Comparison of ENCODE assay signal across 21 cellular contexts in the genomic region with DNA sequence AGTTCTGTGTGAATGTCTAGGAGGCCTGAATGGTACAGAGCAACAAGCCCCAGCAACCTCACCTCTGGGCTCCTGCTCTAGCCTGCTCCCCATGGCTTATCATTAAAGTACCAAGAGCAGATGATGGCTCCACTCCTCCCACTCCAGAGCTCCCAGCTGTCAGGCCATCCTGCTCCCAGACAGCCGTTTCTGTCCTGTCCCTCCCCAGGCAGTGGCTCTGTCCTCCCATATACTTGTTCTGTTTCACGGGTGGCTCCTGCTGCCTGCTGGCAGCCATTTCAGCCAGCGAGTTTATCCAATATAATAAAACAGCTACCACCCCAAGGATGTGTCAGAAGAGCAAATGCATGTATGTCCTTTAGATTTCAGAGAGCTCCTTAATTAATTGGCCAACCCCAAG.
"Had no signal": no experiment of that assay in that cellular context is flagged by ENCODE, and none has a peak within 500 bp of the region (broad histone marks: within the 10 kb centered on the region; RNA-seq: fewer than 3 reads in every experiment).

No MANE protein-coding gene starts in this region.

- ATAC-seq: activated T-cell treated with anti-CD3 and anti-CD28 coated beads, Interleukin-2, amount 50 U/mL, for 4 hours; activated T-helper 17 cell treated with anti-CD3 and anti-CD28 coated beads, Interleukin-2, amount 50 U/mL, for 72 hours; esophagus mucosa; foreskin keratinocyte; natural killer cell; sciatic nerve had no signal

- H3K9me3 Mint-ChIP-seq: activated T-cell treated with anti-CD3 and anti-CD28 coated beads, Interleukin-2, amount 50 U/mL, for 4 hours; natural killer cell; stimulated activated naive CD8-positive, alpha-beta T cell treated with anti-CD3 and anti-CD28 coated beads, Interleukin-15, Interleukin-2, amounts not matched to agents 100 ng/mL and 50 ng/mL, for 24 hours had no signal

- H3K36me3 Mint-ChIP-seq: natural killer cell had no signal

- H3K27ac Mint-ChIP-seq: activated T-helper 17 cell treated with anti-CD3 and anti-CD28 coated beads, Interleukin-2, amount 50 U/mL, for 72 hours; endodermal cell; natural killer cell; stimulated activated naive CD8-positive, alpha-beta T cell treated with anti-CD3 and anti-CD28 coated beads, Interleukin-15, Interleukin-2, amounts not matched to agents 100 ng/mL and 50 ng/mL, for 24 hours had no signal

- H3K4me1 Mint-ChIP-seq: activated T-helper 17 cell treated with anti-CD3 and anti-CD28 coated beads, Interleukin-2, amount 50 U/mL, for 72 hours; endodermal cell; natural killer cell had no signal

- H3K4me3 Mint-ChIP-seq: activated T-cell treated with anti-CD3 and anti-CD28 coated beads, Interleukin-2, amount 50 U/mL, for 4 hours; activated T-helper 17 cell treated with anti-CD3 and anti-CD28 coated beads, Interleukin-2, amount 50 U/mL, for 72 hours; endodermal cell; natural killer cell; stimulated activated naive CD8-positive, alpha-beta T cell treated with anti-CD3 and anti-CD28 coated beads, Interleukin-15, Interleukin-2, amounts not matched to agents 100 ng/mL and 50 ng/mL, for 24 hours had no signal

- DNase-seq: activated CD4-positive, alpha-beta T cell treated with anti-CD3 and anti-CD28 coated beads for 4 hours; activated CD4-positive, alpha-beta T cell treated with anti-CD3 and anti-CD28 coated beads, Interleukin-2, amount 50 U/mL, for 4 hours; activated gamma-delta T cell treated with Interleukin-2 at 50 U/mL for 16 hours; activated naive CD4-positive, alpha-beta T cell treated with anti-CD3 and anti-CD28 coated beads, Interleukin-2, amount 50 U/mL, for 16 hours; activated T-cell treated with anti-CD3 and anti-CD28 coated beads, Interleukin-2, amount 50 U/mL, for 4 hours; amniotic stem cell; brain microvascular endothelial cell; caudate nucleus; foreskin keratinocyte; left ventricle myocardium inferior; mesendoderm; natural killer cell; stimulated activated CD4-positive, alpha-beta T cell treated with anti-CD3 and anti-CD28 coated beads, Interleukin-12 subunit alpha, Interleukin-12 subunit beta, amount 100 ng/mL, for 4 hours; stimulated activated CD4-positive, alpha-beta T cell treated with anti-CD3 and anti-CD28 coated beads, Interleukin-4, amount 100 ng/mL, for 1 hour; substantia nigra; upper lobe of left lung had no signal
